In the genomic region with DNA sequence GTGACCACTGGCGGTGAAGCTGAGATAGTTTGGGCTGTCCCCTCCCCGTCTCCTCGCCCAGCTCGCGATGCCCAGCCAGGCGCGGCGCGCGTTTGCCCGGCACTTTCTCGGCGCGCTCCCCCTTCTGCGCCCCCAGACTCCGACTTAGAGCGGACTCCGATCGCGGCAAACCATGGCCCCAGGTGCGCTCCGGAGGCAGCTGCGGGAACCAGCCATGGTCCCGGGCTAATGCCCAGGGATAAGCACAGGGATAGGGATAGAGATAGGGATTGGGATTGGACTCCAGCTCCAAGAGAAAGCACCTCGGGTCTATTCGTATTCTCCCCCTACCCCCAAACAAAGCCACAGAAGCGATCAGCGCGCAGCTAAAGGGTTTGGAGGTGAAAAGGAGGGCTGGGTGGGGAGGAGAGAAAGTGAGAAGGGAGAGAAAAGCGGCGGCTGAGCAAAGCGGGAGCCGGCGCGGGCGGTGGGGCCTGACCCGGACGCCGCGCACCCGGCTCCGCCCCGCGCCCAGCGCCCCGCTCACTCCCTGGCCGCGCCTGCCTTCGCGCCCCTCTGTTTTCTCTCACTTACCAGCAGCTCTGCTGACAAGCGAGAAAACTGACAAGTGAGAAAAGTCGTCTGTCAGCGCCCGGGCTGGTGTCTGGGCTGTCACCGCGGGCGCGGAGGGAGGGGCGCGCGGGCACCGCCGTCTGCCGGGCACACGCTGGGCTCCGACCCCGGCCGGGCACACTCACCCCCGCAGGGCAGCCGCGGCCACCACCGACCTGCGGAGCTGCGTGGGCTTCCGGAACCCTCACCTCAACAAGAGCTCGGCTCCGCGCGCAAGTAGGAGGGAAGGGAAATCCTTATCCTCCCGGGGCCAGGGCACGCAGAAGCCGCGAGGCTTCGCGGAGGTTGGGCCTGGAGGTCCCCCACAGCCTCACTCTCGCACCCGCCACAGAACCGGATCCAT, we compare ENCODE assay signal across 9 cellular contexts. TPM values are rescaled to one million over a fixed set of nuclear protein-coding genes. Genes with fewer than 3 reads are reported as not detected.
DNase-seq lines count a peak whose midpoint lies in the region; ATAC-seq and TF ChIP-seq lines count a peak whose summit lies in the region.
"Had no signal": no experiment of that assay in that cellular context is flagged by ENCODE, and none has a peak within 500 bp of the region (broad histone marks: within the 10 kb centered on the region; RNA-seq: fewer than 3 reads in every experiment).

A gene (minus strand): TSS at position 2 of the 955 bp plus-strand sequence.

- peak within 1 kb of the TSS; percentile 91 for H3K4me3 Mint-ChIP-seq in neural progenitor cell
- no peak within 1 kb of the TSS for H3K4me3 Mint-ChIP-seq in CD4-positive, alpha-beta T cell
- H3K4me3 Mint-ChIP-seq: CD8-positive, alpha-beta T cell had no signal

- H3K9me3 ChIP-seq in gastroesophageal sphincter: no peaks in the 10 kb centered on the region
- H3K9me3 ChIP-seq in neural progenitor cell (ENCODE audit: low read depth): no peaks in the 10 kb centered on the region
- H3K9me3 ChIP-seq in CD4-positive, alpha-beta T cell (ENCODE audit: control insufficient read depth, low read length): no peaks in the 10 kb centered on the region

- intact Hi-C loops in CD4-positive, alpha-beta T cell (cut with DNase I, micrococcal nuclease): no loop called here

- no peaks in the 10 kb centered on the region for H3K79me2 ChIP-seq in neural progenitor cell (ENCODE audit: low read depth)

- no peak for TF ChIP-seq EP300 in gastroesophageal sphincter (IDR thresholded peaks at IDR 0.05)

- H3K9me3 Mint-ChIP-seq in neural progenitor cell: no peaks in the 10 kb centered on the region
- H3K9me3 Mint-ChIP-seq in CD4-positive, alpha-beta T cell: no peaks in the 10 kb centered on the region
- H3K9me3 Mint-ChIP-seq: CD8-positive, alpha-beta T cell had no signal

- peaks cover 30% of the 10 kb centered on the region for H3K4me1 Mint-ChIP-seq in neural progenitor cell
- H3K4me1 Mint-ChIP-seq in CD4-positive, alpha-beta T cell (ENCODE audit: low read depth): no peaks in the 10 kb centered on the region

- H4K20me1 ChIP-seq in neural progenitor cell (ENCODE audit: low read depth): no peaks in the 10 kb centered on the region

- H3K27ac ChIP-seq in gastroesophageal sphincter: peak within 1 kb of the TSS; percentile 17 to 87 (median 82)
- H3K27ac ChIP-seq in neural progenitor cell: no peak within 1 kb of the TSS
- H3K27ac ChIP-seq in CD4-positive, alpha-beta T cell (ENCODE audit: low read depth, low read length): no peak within 1 kb of the TSS

- H3K27ac Mint-ChIP-seq in neural progenitor cell: peak within 1 kb of the TSS; percentile 81
- no peak within 1 kb of the TSS for H3K27ac Mint-ChIP-seq in CD4-positive, alpha-beta T cell
- H3K27ac Mint-ChIP-seq: CD8-positive, alpha-beta T cell had no signal

- TF ChIP-seq CTCF in AG04449 (IDR thresholded peaks at IDR 0.05; ENCODE audit: insufficient read depth, low read length, missing control alignments) (no peak), gastroesophageal sphincter (IDR thresholded peaks at IDR 0.05) (no peak), neural progenitor cell (IDR thresholded peaks at IDR 0.05) (no peak)
- TF ChIP-seq CTCF in CD4-positive, alpha-beta T cell (IDR thresholded peaks at IDR 0.05): no peak

- DNase-seq in AG04449 (ENCODE audit: low read depth, low spot score) (no peak), NCI-H510A (lab: John Stamatoyannopoulos, UW) (peak; percentile 32), neural progenitor cell (ENCODE audit: low spot score) (peak; percentile 64), HPDE6-E6E7 (ENCODE audit: extremely low spot score) (no peak)
- DNase-seq in stimulated activated CD4-positive, alpha-beta T cell treated with anti-CD3 and anti-CD28 coated beads, Interleukin-4, amount 100 ng/mL, for 1 hour: no peak
- DNase-seq in CD4-positive, alpha-beta T cell: no peak

- TF ChIP-seq POLR2A in gastroesophageal sphincter (IDR thresholded peaks at IDR 0.05): no peak

- peak within 1 kb of the TSS; percentile 99 for H2AFZ ChIP-seq in neural progenitor cell (replicated peaks)

- H3K4me2 ChIP-seq in neural progenitor cell: peak within 1 kb of the TSS; percentile 100

- 0 to 2% methylated on average over 5 to 33 of the region's 88 CpGs for WGBS in gastroesophageal sphincter (ENCODE audit: low coverage in 1 of 2), 2 donors

- CTCF ChIA-PET in AG04449 (lab: Yijun Ruan, JAX): interaction anchor here (0.8 to 2.0 kb wide), 4 partner anchors 8 to 289 kb away, joined by 4 to 13 read pairs (median 6); no protein-coding TSS in a partner anchor
- CTCF ChIA-PET in CD4-positive, alpha-beta T cell (lab: Charles Lee): no interaction called here

- H3K4me1 ChIP-seq in gastroesophageal sphincter (peaks cover 0 to 44% (median 0%) of the 10 kb centered on the region in 3 donors), neural progenitor cell (no peaks in the 10 kb centered on the region)

- peaks cover 35% of the 10 kb centered on the region for H3K27me3 Mint-ChIP-seq in neural progenitor cell (ENCODE audit: insufficient read depth, low read depth)
- peaks cover 34% of the 10 kb centered on the region for H3K27me3 Mint-ChIP-seq in CD4-positive, alpha-beta T cell

- H3K36me3 ChIP-seq in gastroesophageal sphincter (no peaks in the 10 kb centered on the region), neural progenitor cell (no peaks in the 10 kb centered on the region)

- H3K9ac ChIP-seq in neural progenitor cell: no peak within 1 kb of the TSS

- no peaks in the 10 kb centered on the region for H3K36me3 Mint-ChIP-seq in neural progenitor cell
- H3K36me3 Mint-ChIP-seq in CD4-positive, alpha-beta T cell (ENCODE audit: low read depth): no peaks in the 10 kb centered on the region
- H3K36me3 Mint-ChIP-seq: CD8-positive, alpha-beta T cell had no signal

- ATAC-seq in gastroesophageal sphincter (peak; percentile 54), HG03280 (IDR thresholded peaks at IDR 0.05; ENCODE audit: unreplicated experiment) (no peak)
- no peak for ATAC-seq in CD4-positive, alpha-beta T cell (ENCODE audit: poor library complexity)
- ATAC-seq: CD8-positive, alpha-beta T cell had no signal

- H3K4me3 ChIP-seq in AG04449 (ENCODE audit: low read depth, low read length) (peak within 1 kb of the TSS; percentile 77), gastroesophageal sphincter (peak within 1 kb of the TSS; percentile 43 to 70), neural progenitor cell (peak within 1 kb of the TSS; percentile 80)

- POLR2A ChIA-PET in AG04449 (lab: Yijun Ruan, JAX): interaction anchor here (1.4 to 3.8 kb wide), 4 partner anchors 11 to 123 kb away, joined by 4 to 17 read pairs (median 5); no protein-coding TSS in a partner anchor
- POLR2A ChIA-PET in CD4-positive, alpha-beta T cell (lab: Charles Lee): no interaction called here

- H3K27me3 ChIP-seq in gastroesophageal sphincter: peaks cover 9% of the 10 kb centered on the region
- H3K27me3 ChIP-seq in neural progenitor cell: peaks cover 96% of the 10 kb centered on the region
- H3K27me3 ChIP-seq in CD4-positive, alpha-beta T cell (ENCODE audit: control insufficient read depth, insufficient read depth, low read length): peaks cover 13% of the 10 kb centered on the region

- no peaks in the 10 kb centered on the region for H3F3A ChIP-seq in neural progenitor cell (ENCODE audit: low read depth)

RNA-seq across cellular contexts. Expression of the gene that starts here (rescaled TPM):
- 10 to 100 TPM; 17.2 to 28.8 (median 21.7) TPM for total RNA-seq in gastroesophageal sphincter
- 0.54 and 0.56 TPM in 2 replicates for total RNA-seq in neural progenitor cell (ENCODE audit: low replicate concordance)
- total RNA-seq in CD4-positive, alpha-beta T cell: not detected
- total RNA-seq: CD8-positive, alpha-beta T cell had no signal

Comparison
In these comparisons a context has a peak if more than half of its experiments do, and no peak if none do; other contexts are left out.
1. RNA of the gene that starts here (total RNA-seq): 17.2 to 28.8 TPM in gastroesophageal sphincter; 0.54 to 0.56 TPM in neural progenitor cell and not detected in CD4-positive, alpha-beta T cell; every median in the first group is over 10 times any median in the second.
2. Peak in DNase-seq, H3K4me3 ChIP-seq and H3K4me2 ChIP-seq in neural progenitor cell; RNA of the gene not detected or under 1 TPM.
3. H3K27ac ChIP-seq: peak in gastroesophageal sphincter (4 of 4); none in neural progenitor cell (single experiment) and CD4-positive, alpha-beta T cell (single experiment).
4. Peak in every context shown above with its lines, with median percentiles within 50 percentile points of each other: H3K4me3 ChIP-seq.